17 cellular contexts compared by ENCODE assay signal in genomic region chr2:20313659-20314058, GRCh38. TPM values are rescaled to one million over a fixed set of nuclear protein-coding genes. Genes with fewer than 3 reads are reported as not detected.
DNase-seq lines count a peak whose midpoint lies in the region; ATAC-seq, FAIRE-seq and TF ChIP-seq lines count a peak whose summit lies in the region.
"Had no signal": no experiment of that assay in that cellular context is flagged by ENCODE, and none has a peak within 500 bp of the region (broad histone marks: within the 10 kb centered on the region; RNA-seq: fewer than 3 reads in every experiment).

No MANE protein-coding gene starts in this region.

- H3K4me3 ChIP-seq in fibroblast of lung (replicated peaks in 1 of 4; ENCODE audit: control extremely low read depth in 1 of 4, insufficient read depth in 1 of 4, low read depth in 3 of 4, low read length in 4 of 4) (no peak overlapping the region), prostate gland (no peak overlapping the region)

- no peak for FAIRE-seq in GM19239 (lab: Jason Lieb, UNC)
- FAIRE-seq: urothelium cell line had no signal

- H3K4me2 ChIP-seq in fibroblast of lung (ENCODE audit: extremely low read depth, insufficient read depth, low read length), result no peak overlapping the region

- H3K4me1 Mint-ChIP-seq in stimulated activated naive CD8-positive, alpha-beta T cell treated with anti-CD3 and anti-CD28 coated beads, Interleukin-15, Interleukin-2, amounts not matched to agents 100 ng/mL and 50 ng/mL, for 24 hours (ENCODE audit: low read depth), result peaks cover 29% of the 10 kb centered on the region
- peaks cover 19% of the 10 kb centered on the region for H3K4me1 Mint-ChIP-seq in activated CD4-positive, alpha-beta T cell treated with anti-CD3 and anti-CD28 coated beads, Interleukin-2, amount 10 ng/mL, durations not matched to agents 7 days and 5 days

- DNase-seq in stimulated activated naive CD8-positive, alpha-beta T cell treated with anti-CD3 and anti-CD28 coated beads, Interleukin-15, Interleukin-2, amounts not matched to agents 100 U/mL and 50 U/mL, for 24 hours, result no peak
- DNase-seq in RKO (ENCODE audit: low spot score) (peak; percentile 47), fibroblast of lung (ENCODE audit: low read depth in 2 of 2) (peak; percentile 21 to 25), omental fat pad (ENCODE audit: low spot score) (no peak), prostate gland (ENCODE audit: low spot score) (no peak), GM19239 (ENCODE audit: insufficient read length, low spot score) (no peak)
- no peak for DNase-seq in activated CD4-positive, alpha-beta T cell treated with anti-CD3 and anti-CD28 coated beads, Interleukin-2, amount 10 ng/mL, durations not matched to agents 7 days and 5 days
- DNase-seq: activated gamma-delta T cell, Calu3, left ventricle myocardium superior, naive B cell, NCI-H1930, NCI-H526 had no signal

- no peak for TF ChIP-seq POLR2A in prostate gland (IDR thresholded peaks at IDR 0.05)

- H3K27me3 ChIP-seq in fibroblast of lung (ENCODE audit: control insufficient read depth, insufficient read depth, low read length) (no peaks in the 10 kb centered on the region), prostate gland (replicated peaks; ENCODE audit: insufficient read depth) (no peaks in the 10 kb centered on the region)

- H3K9me3 ChIP-seq in fibroblast of lung (ENCODE audit: control insufficient read depth, insufficient read depth, low read depth, low read length) (no peaks in the 10 kb centered on the region), prostate gland (no peaks in the 10 kb centered on the region)

- TF ChIP-seq CTCF in fibroblast of lung (conservative IDR thresholded peaks at IDR 0.05 in 1 of 2, IDR thresholded peaks at IDR 0.05 in 1 of 2; ENCODE audit: low read depth in 1 of 2, low read length in 2 of 2) (no peak), omental fat pad (IDR thresholded peaks at IDR 0.05) (no peak), prostate gland (IDR thresholded peaks at IDR 0.05) (no peak)

- no peak overlapping the region for H3K9ac ChIP-seq in fibroblast of lung (ENCODE audit: insufficient read depth, low read length)

- no peak for ATAC-seq in stimulated activated naive CD8-positive, alpha-beta T cell treated with anti-CD3 and anti-CD28 coated beads, Interleukin-15, Interleukin-2, amounts not matched to agents 100 U/mL and 50 U/mL, for 24 hours
- ATAC-seq in omental fat pad (ENCODE audit: low FRiP score), result no peak
- ATAC-seq: left ventricle myocardium superior had no signal

- intact Hi-C loops in prostate gland (cut with DNase I), result no loop called here

- WGBS in prostate gland, result 97% methylated on average over 3 of the region's 3 CpGs

- no peak overlapping the region for H2AFZ ChIP-seq in fibroblast of lung (ENCODE audit: low read length)

- H3K79me2 ChIP-seq in fibroblast of lung (ENCODE audit: control insufficient read depth, insufficient read depth, low read length), result peaks cover 16% of the 10 kb centered on the region

- H4K20me1 ChIP-seq in fibroblast of lung (ENCODE audit: control insufficient read depth, extremely low read depth, insufficient read depth, low read length), result no peaks in the 10 kb centered on the region

- CTCF ChIA-PET in activated CD4-positive, alpha-beta T cell treated with anti-CD3 and anti-CD28 coated beads, Interleukin-2, amount 10 ng/mL, durations not matched to agents 7 days and 5 days (lab: Charles Lee), result interaction anchor here (0.7 to 1.9 kb wide), 2 partner anchors 10 to 21 kb away, joined by 3 to 4 read pairs; no protein-coding TSS in a partner anchor

- no peak overlapping the region for H3K4me3 Mint-ChIP-seq in stimulated activated naive CD8-positive, alpha-beta T cell treated with anti-CD3 and anti-CD28 coated beads, Interleukin-15, Interleukin-2, amounts not matched to agents 100 ng/mL and 50 ng/mL, for 24 hours
- H3K4me3 Mint-ChIP-seq in activated CD4-positive, alpha-beta T cell treated with anti-CD3 and anti-CD28 coated beads, Interleukin-2, amount 10 ng/mL, durations not matched to agents 7 days and 5 days, result no peak overlapping the region
- H3K4me3 Mint-ChIP-seq: brain, naive B cell had no signal

- H3K27ac Mint-ChIP-seq in stimulated activated naive CD8-positive, alpha-beta T cell treated with anti-CD3 and anti-CD28 coated beads, Interleukin-15, Interleukin-2, amounts not matched to agents 100 ng/mL and 50 ng/mL, for 24 hours, result peak overlapping the region; percentile 59
- no peak overlapping the region for H3K27ac Mint-ChIP-seq in activated CD4-positive, alpha-beta T cell treated with anti-CD3 and anti-CD28 coated beads, Interleukin-2, amount 10 ng/mL, durations not matched to agents 7 days and 5 days
- H3K27ac Mint-ChIP-seq: progenitor cell of endocrine pancreas had no signal

- H3K36me3 Mint-ChIP-seq in stimulated activated naive CD8-positive, alpha-beta T cell treated with anti-CD3 and anti-CD28 coated beads, Interleukin-15, Interleukin-2, amounts not matched to agents 100 ng/mL and 50 ng/mL, for 24 hours (ENCODE audit: low read depth), result peaks cover 62% of the 10 kb centered on the region
- H3K36me3 Mint-ChIP-seq in activated CD4-positive, alpha-beta T cell treated with anti-CD3 and anti-CD28 coated beads, Interleukin-2, amount 10 ng/mL, durations not matched to agents 7 days and 5 days (ENCODE audit: low read depth), result peaks cover 51% of the 10 kb centered on the region

- POLR2A ChIA-PET in activated CD4-positive, alpha-beta T cell treated with anti-CD3 and anti-CD28 coated beads, Interleukin-2, amount 10 ng/mL, durations not matched to agents 7 days and 5 days (lab: Charles Lee), result interaction anchor here (0.7 kb wide), 1 partner anchor 36 kb away, joined by 9 read pairs; no protein-coding TSS in a partner anchor

- H3K27ac ChIP-seq in fibroblast of lung (ENCODE audit: insufficient read depth, low read length) (no peak overlapping the region), prostate gland (no peak overlapping the region)

- H3K36me3 ChIP-seq in fibroblast of lung (ENCODE audit: control insufficient read depth, insufficient read depth, low read length) (peaks cover 7% of the 10 kb centered on the region), prostate gland (no peaks in the 10 kb centered on the region)

- H3K4me1 ChIP-seq in fibroblast of lung (ENCODE audit: control insufficient read depth, extremely low read depth, insufficient read depth, low read length) (no peaks in the 10 kb centered on the region), prostate gland (replicated peaks) (no peaks in the 10 kb centered on the region)

- no peaks in the 10 kb centered on the region for H3K27me3 Mint-ChIP-seq in stimulated activated naive CD8-positive, alpha-beta T cell treated with anti-CD3 and anti-CD28 coated beads, Interleukin-15, Interleukin-2, amounts not matched to agents 100 ng/mL and 50 ng/mL, for 24 hours
- no peaks in the 10 kb centered on the region for H3K27me3 Mint-ChIP-seq in activated CD4-positive, alpha-beta T cell treated with anti-CD3 and anti-CD28 coated beads, Interleukin-2, amount 10 ng/mL, durations not matched to agents 7 days and 5 days
- H3K27me3 Mint-ChIP-seq: brain, naive B cell, progenitor cell of endocrine pancreas had no signal

- no peaks in the 10 kb centered on the region for H3K9me3 Mint-ChIP-seq in stimulated activated naive CD8-positive, alpha-beta T cell treated with anti-CD3 and anti-CD28 coated beads, Interleukin-15, Interleukin-2, amounts not matched to agents 100 ng/mL and 50 ng/mL, for 24 hours
- H3K9me3 Mint-ChIP-seq in activated CD4-positive, alpha-beta T cell treated with anti-CD3 and anti-CD28 coated beads, Interleukin-2, amount 10 ng/mL, durations not matched to agents 7 days and 5 days, result no peaks in the 10 kb centered on the region
- H3K9me3 Mint-ChIP-seq: brain, naive B cell had no signal

RNA-seq across cellular contexts. Expression of gene PUM2, which starts 37.0 kb away (rescaled TPM):
- total RNA-seq in fibroblast of lung (46.7 and 54.2 TPM in 2 replicates), omental fat pad (10 to 100 TPM; 42.3 to 72.4 (median 57.8) TPM), prostate gland (10 to 100 TPM; 60.8 to 89.0 TPM)
- 37.4 and 48.2 TPM in 2 replicates for polyA plus RNA-seq in fibroblast of lung
- polyA plus RNA-seq in fibroblast of lung (2012), result 25.7 and 32.9 TPM in 2 replicates
- polyA minus RNA-seq in fibroblast of lung (ENCODE audit: low replicate concordance), result 66.5 and 88.6 TPM in 2 replicates
- total RNA-seq in activated CD4-positive, alpha-beta T cell treated with anti-CD3 and anti-CD28 coated beads, Interleukin-2, amount 10 ng/mL, durations not matched to agents 7 days and 5 days, result 100 to 1,000 TPM; 123 to 131 TPM

Comparison
In these comparisons a context has a peak if more than half of its experiments do, and no peak if none do; other contexts are left out.
1. DNase-seq: peak in RKO (single experiment) and fibroblast of lung (2 of 2); none in stimulated activated naive CD8-positive, alpha-beta T cell treated with anti-CD3 and anti-CD28 coated beads, Interleukin-15, Interleukin-2, amounts not matched to agents 100 U/mL and 50 U/mL, for 24 hours (single experiment), omental fat pad (single experiment), prostate gland (single experiment), GM19239 (single experiment) and activated CD4-positive, alpha-beta T cell treated with anti-CD3 and anti-CD28 coated beads, Interleukin-2, amount 10 ng/mL, durations not matched to agents 7 days and 5 days (single experiment).